Comparison of ENCODE assay signal across 10 cellular contexts in the genomic region with DNA sequence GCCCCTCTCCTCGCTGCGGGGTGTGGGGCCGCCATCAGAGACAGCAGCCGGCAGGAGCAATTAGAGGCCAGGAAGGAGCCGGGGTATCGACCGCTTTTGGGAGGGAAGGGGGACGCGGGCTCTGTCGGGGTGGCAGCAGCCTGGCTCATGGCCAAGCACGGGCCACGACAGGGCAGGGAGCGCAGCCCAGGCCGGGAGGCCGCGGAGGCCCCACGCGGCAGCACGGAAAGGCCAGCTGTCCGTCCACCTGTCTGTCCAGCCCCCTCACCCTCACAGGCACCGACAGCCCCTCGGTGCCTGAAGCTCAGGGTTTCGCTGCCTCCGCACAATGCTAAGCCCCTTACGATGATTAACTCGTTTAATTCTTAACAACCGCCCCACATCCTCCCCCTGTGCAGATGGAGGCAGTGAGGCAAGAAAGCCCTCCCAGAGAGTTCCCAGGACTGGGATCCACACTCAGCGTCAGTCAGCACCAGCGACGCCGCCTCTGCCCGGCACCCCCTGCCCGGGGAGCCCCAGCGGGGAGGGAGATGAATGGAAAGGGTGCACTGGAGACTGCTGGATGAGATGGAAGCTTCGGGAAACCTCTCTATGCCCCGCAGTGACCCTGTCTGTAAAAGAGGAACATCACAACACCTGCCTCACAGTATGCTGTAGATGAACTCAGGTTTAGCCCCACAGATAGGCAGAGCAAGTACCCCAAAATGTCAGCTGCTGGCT. TPM values are rescaled to one million over a fixed set of nuclear protein-coding genes. Genes with fewer than 3 reads are reported as not detected.
DNase-seq lines count a peak whose midpoint lies in the region; ATAC-seq and TF ChIP-seq lines count a peak whose summit lies in the region.
"Had no signal": no experiment of that assay in that cellular context is flagged by ENCODE, and none has a peak within 500 bp of the region (broad histone marks: within the 10 kb centered on the region; RNA-seq: fewer than 3 reads in every experiment).

No MANE protein-coding gene starts in this region.

- TF ChIP-seq CTCF in esophagus muscularis mucosa (IDR thresholded peaks at IDR 0.05), result no peak

- peaks cover 0 to 3% (median 0%) of the 10 kb centered on the region in 4 donors for H3K36me3 ChIP-seq in esophagus muscularis mucosa

- intact Hi-C loops in esophagus muscularis mucosa (cut with DNase I) (no loop called here), sciatic nerve (cut with DNase I) (no loop called here)

- peak; percentile 76 for DNase-seq in NCI-H69 (lab: John Stamatoyannopoulos, UW)
- no peak for DNase-seq in esophagus muscularis mucosa (ENCODE audit: extremely low spot score)
- no peak for DNase-seq in sciatic nerve (ENCODE audit: low spot score)
- DNase-seq in H4 (ENCODE audit: low spot score), result no peak
- no peak for DNase-seq in AG20443 (ENCODE audit: low spot score)
- DNase-seq in AG08396 (ENCODE audit: low spot score), result no peak
- no peak for DNase-seq in activated CD4-positive, alpha-beta T cell treated with anti-CD3 and anti-CD28 coated beads for 48 hours
- DNase-seq: effector CD4-positive, alpha-beta T cell; testis had no signal

- peak overlapping the region in 3 of 4 donors; percentile 23 to 41 (median 25) for H3K27ac ChIP-seq in esophagus muscularis mucosa (replicated peaks in 1 of 4)
- H3K27ac ChIP-seq: testis had no signal

- H3K4me1 ChIP-seq in esophagus muscularis mucosa, result peaks cover 54 to 83% (median 80%) of the 10 kb centered on the region in 4 donors

- 32% methylated on average over 22 of the region's 36 CpGs for WGBS in esophagus muscularis mucosa

- TF ChIP-seq POLR2A in esophagus muscularis mucosa (IDR thresholded peaks at IDR 0.05; ENCODE audit: low read depth), result no peak

- peak overlapping the region; percentile 24 to 41 (median 30) for H3K4me3 ChIP-seq in esophagus muscularis mucosa
- H3K4me3 ChIP-seq: testis had no signal

- TF ChIP-seq EP300 in esophagus muscularis mucosa (IDR thresholded peaks at IDR 0.05), result no peak

- ATAC-seq in GM19043 (IDR thresholded peaks at IDR 0.05; ENCODE audit: low read depth, unreplicated experiment) (peak; percentile 29), sciatic nerve (peak; percentile 2)

- no peaks in the 10 kb centered on the region for H3K9me3 ChIP-seq in esophagus muscularis mucosa
- H3K9me3 ChIP-seq: testis had no signal

- no peaks in the 10 kb centered on the region for H3K27me3 ChIP-seq in esophagus muscularis mucosa
- H3K27me3 ChIP-seq: testis had no signal

RNA-seq across cellular contexts. Expression of gene NCOR2, which starts 23.7 kb away (rescaled TPM):
- total RNA-seq in esophagus muscularis mucosa, result 100 to 1,000 TPM; 107 to 188 (median 131) TPM
- 345 TPM for total RNA-seq in sciatic nerve
- 17.9 and 21.5 TPM in 2 replicates for total RNA-seq in H4 (2014; rRNA removed; shearing (Covaris generic))
